Comparison of ENCODE assay signal across 1 cellular context in genomic region chr1:202081992-202082391, GRCh38.
TF ChIP-seq lines count a peak whose summit lies in the region.

No MANE protein-coding gene starts in this region.

TF ChIP-seq in HEK293, 187 proteins besides CTCF, POLR2A, EP300 and RAD21:
- TF ChIP-seq ZFHX2 (tag by site-specific recombination; conservative IDR thresholded peaks at IDR 0.05) (peak; percentile 42; the same call in 1 of the 2 replicates), HIC1 (tag by site-specific recombination; IDR thresholded peaks at IDR 0.05) (no peak), GLIS1 (tag by site-specific recombination; IDR thresholded peaks at IDR 0.05) (peak; percentile 51), ZNF362 (tag by site-specific recombination; IDR thresholded peaks at IDR 0.05) (no peak), EGR2 (tag by site-specific recombination; IDR thresholded peaks at IDR 0.05; ENCODE audit: low read depth) (peak; percentile 25; the same call in 1 of the 2 replicates)
TF ChIP-seq in HEK293: peak in this region for 3.
